In genomic region chr10:484925-485661, GRCh38 we compare ENCODE assay signal across 8 cellular contexts.
DNase-seq lines count a peak whose midpoint lies in the region; ATAC-seq and TF ChIP-seq lines count a peak whose summit lies in the region.

No MANE protein-coding gene starts in this region.

- peak overlapping the region; percentile 64 for H3K4me3 ChIP-seq in naive thymus-derived CD4-positive, alpha-beta T cell (ENCODE audit: low read length)

- peak overlapping the region; percentile 76 for H3K27ac ChIP-seq in naive thymus-derived CD4-positive, alpha-beta T cell (ENCODE audit: low read depth, low read length)

- no peaks in the 10 kb centered on the region for H3K27me3 Mint-ChIP-seq in chondrocyte (ENCODE audit: low read depth)
- H3K27me3 Mint-ChIP-seq in naive thymus-derived CD4-positive, alpha-beta T cell, result peaks cover 0 to under 1% (median 0%) of the 10 kb centered on the region in 5 donors

- CTCF ChIA-PET in naive thymus-derived CD4-positive, alpha-beta T cell (lab: Charles Lee), result interaction anchor here (1.2 kb wide), 1 partner anchor 16 kb away, joined by 3 read pairs; no protein-coding TSS in a partner anchor

- H3K4me1 ChIP-seq in naive thymus-derived CD4-positive, alpha-beta T cell (ENCODE audit: control insufficient read depth in 2 of 2, insufficient read depth in 2 of 2, low read length in 2 of 2), result no peaks in the 10 kb centered on the region

- peak; percentile 58 for ATAC-seq in naive thymus-derived CD4-positive, alpha-beta T cell
- no peak for ATAC-seq in HG03095 (IDR thresholded peaks at IDR 0.05; ENCODE audit: unreplicated experiment)

- TF ChIP-seq CTCF in chondrocyte (IDR thresholded peaks at IDR 0.05), result peak; percentile 8

- H3K9me3 Mint-ChIP-seq in chondrocyte (ENCODE audit: low read depth), result no peaks in the 10 kb centered on the region
- H3K9me3 Mint-ChIP-seq in naive thymus-derived CD4-positive, alpha-beta T cell, result peaks cover 0 to under 1% (median 0%) of the 10 kb centered on the region in 11 donors

- peak overlapping the region; percentile 97 for H3K27ac Mint-ChIP-seq in chondrocyte (ENCODE audit: unreplicated experiment)
- H3K27ac Mint-ChIP-seq in naive thymus-derived CD4-positive, alpha-beta T cell, result peak overlapping the region; percentile 88 to 99 (median 94)

- no peaks in the 10 kb centered on the region for H3K27me3 ChIP-seq in naive thymus-derived CD4-positive, alpha-beta T cell (ENCODE audit: control insufficient read depth in 2 of 2, insufficient read depth in 2 of 2, low read length in 2 of 2)

- intact Hi-C loops in naive thymus-derived CD4-positive, alpha-beta T cell (cut with micrococcal nuclease), result loop anchor here (1.0 to 10.0 kb wide), 3 partner anchors 34 to 560 kb away; partner anchors contain the start of gene IDI1 (in 1 of the 2)

- H3K4me1 Mint-ChIP-seq in chondrocyte (ENCODE audit: low read depth), result peaks cover 47% of the 10 kb centered on the region
- H3K4me1 Mint-ChIP-seq in naive thymus-derived CD4-positive, alpha-beta T cell, result peaks cover 5 to 25% (median 13%) of the 10 kb centered on the region in 7 donors

- peak in 2 of 3 experiments; percentile 18 to 27 for DNase-seq in NCI-H1417 (lab: John Stamatoyannopoulos, UW)
- no peak for DNase-seq in NCI-H1417 treated with DMSO at 0.1 percent for 48 hours (lab: John Stamatoyannopoulos, UW)
- peak; percentile 74 for DNase-seq in RPMI8226
- DNase-seq in chondrocyte (ENCODE audit: low spot score), result no peak
- DNase-seq in naive thymus-derived CD4-positive, alpha-beta T cell, result peak in 6 of 9 donors; percentile 25 to 56 (median 35)
- DNase-seq in SK-N-DZ (ENCODE audit: low spot score), result no peak
- no peak for DNase-seq in NCI-H187 treated with DMSO at 0.1 percent for 48 hours (lab: John Stamatoyannopoulos, UW)

- peaks cover 4% of the 10 kb centered on the region for H3K36me3 Mint-ChIP-seq in chondrocyte (ENCODE audit: low read depth)
- H3K36me3 Mint-ChIP-seq in naive thymus-derived CD4-positive, alpha-beta T cell, result no peaks in the 10 kb centered on the region

- no peaks in the 10 kb centered on the region for H3K36me3 ChIP-seq in naive thymus-derived CD4-positive, alpha-beta T cell (ENCODE audit: control insufficient read depth in 2 of 3, insufficient read depth in 3 of 3, low read length in 3 of 3)

- peak overlapping the region; percentile 60 for H3K4me3 Mint-ChIP-seq in chondrocyte (ENCODE audit: unreplicated experiment)
- H3K4me3 Mint-ChIP-seq in naive thymus-derived CD4-positive, alpha-beta T cell, result peak overlapping the region; percentile 73 to 95 (median 86)

- no peaks in the 10 kb centered on the region for H3K9me3 ChIP-seq in naive thymus-derived CD4-positive, alpha-beta T cell (ENCODE audit: control insufficient read depth in 2 of 3, low read length in 3 of 3)

- POLR2A ChIA-PET in naive thymus-derived CD4-positive, alpha-beta T cell (lab: Charles Lee), result interaction anchor here (0.5 to 4.2 kb wide), 8 partner anchors 13 to 584 kb away, joined by 3 to 28 read pairs (median 6); no protein-coding TSS in a partner anchor

Comparison
In these comparisons a context has a peak if more than half of its experiments do, and no peak if none do; other contexts are left out.
1. DNase-seq: peak in NCI-H1417 (2 of 3), RPMI8226 (single experiment) and naive thymus-derived CD4-positive, alpha-beta T cell (6 of 9); none in NCI-H1417 treated with DMSO at 0.1 percent for 48 hours (single experiment), chondrocyte (single experiment), SK-N-DZ (single experiment) and NCI-H187 treated with DMSO at 0.1 percent for 48 hours (single experiment).